ENCODE assay signal across 1 cellular context in the genomic region with DNA sequence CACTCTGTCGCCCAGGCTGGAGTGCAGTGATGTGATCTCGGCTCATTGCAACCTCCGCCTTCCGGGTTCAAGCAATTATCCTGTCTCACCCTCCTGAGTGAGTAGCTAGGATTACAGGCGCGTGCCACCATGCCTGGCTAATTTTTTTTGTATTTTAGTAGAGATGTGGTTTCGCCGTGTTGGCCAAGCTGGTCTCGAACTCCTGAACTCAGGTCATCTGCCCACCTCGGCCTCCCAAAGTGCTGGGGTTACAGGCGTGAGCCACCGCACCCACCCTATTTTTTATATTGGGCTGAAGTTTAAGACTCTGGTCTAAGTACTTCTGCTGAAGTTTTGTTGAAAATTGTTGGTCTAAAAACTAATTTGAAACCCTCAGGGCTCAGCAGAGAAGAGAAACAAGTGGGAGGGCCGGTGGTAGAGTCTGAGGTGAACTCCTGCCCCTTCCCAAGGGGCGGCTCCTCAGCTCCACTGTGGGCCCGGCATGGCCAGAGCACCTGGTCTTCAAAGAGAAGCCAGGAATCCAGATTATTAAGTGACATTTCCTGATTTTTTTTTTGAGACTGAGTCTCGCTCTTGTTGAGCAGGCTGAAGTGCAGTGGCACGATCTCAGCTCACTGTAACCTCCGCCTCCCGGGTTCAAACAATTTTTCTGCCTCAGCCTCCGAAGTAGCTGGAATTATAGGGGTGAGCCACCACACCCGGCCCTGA.
TF ChIP-seq lines count a peak whose summit lies in the region.

No MANE protein-coding gene starts in this region.

TF ChIP-seq in GM23338, 12 proteins besides CTCF, POLR2A, EP300 and RAD21:
- TF ChIP-seq ZNF462 (CRISPR knock-in tag; IDR thresholded peaks at IDR 0.05), result no peak
- TF ChIP-seq EZH2phosphoT487 (IDR thresholded peaks at IDR 0.05; ENCODE audit: unreplicated experiment), result no peak
- no peak for TF ChIP-seq EZH2 (IDR thresholded peaks at IDR 0.05; ENCODE audit: low read depth, unreplicated experiment)
- TF ChIP-seq CREB1 (CRISPR knock-in tag; IDR thresholded peaks at IDR 0.05; ENCODE audit: low read depth), result no peak
- no peak for TF ChIP-seq ZNF114 (CRISPR knock-in tag; IDR thresholded peaks at IDR 0.05)
- no peak for TF ChIP-seq ZNF331 (CRISPR knock-in tag; IDR thresholded peaks at IDR 0.05; ENCODE audit: low read depth)
- TF ChIP-seq JUNB (IDR thresholded peaks at IDR 0.05; ENCODE audit: unreplicated experiment), result no peak
- TF ChIP-seq NANOG (IDR thresholded peaks at IDR 0.05; ENCODE audit: borderline replicate concordance), result no peak
- TF ChIP-seq, protein P1, sequence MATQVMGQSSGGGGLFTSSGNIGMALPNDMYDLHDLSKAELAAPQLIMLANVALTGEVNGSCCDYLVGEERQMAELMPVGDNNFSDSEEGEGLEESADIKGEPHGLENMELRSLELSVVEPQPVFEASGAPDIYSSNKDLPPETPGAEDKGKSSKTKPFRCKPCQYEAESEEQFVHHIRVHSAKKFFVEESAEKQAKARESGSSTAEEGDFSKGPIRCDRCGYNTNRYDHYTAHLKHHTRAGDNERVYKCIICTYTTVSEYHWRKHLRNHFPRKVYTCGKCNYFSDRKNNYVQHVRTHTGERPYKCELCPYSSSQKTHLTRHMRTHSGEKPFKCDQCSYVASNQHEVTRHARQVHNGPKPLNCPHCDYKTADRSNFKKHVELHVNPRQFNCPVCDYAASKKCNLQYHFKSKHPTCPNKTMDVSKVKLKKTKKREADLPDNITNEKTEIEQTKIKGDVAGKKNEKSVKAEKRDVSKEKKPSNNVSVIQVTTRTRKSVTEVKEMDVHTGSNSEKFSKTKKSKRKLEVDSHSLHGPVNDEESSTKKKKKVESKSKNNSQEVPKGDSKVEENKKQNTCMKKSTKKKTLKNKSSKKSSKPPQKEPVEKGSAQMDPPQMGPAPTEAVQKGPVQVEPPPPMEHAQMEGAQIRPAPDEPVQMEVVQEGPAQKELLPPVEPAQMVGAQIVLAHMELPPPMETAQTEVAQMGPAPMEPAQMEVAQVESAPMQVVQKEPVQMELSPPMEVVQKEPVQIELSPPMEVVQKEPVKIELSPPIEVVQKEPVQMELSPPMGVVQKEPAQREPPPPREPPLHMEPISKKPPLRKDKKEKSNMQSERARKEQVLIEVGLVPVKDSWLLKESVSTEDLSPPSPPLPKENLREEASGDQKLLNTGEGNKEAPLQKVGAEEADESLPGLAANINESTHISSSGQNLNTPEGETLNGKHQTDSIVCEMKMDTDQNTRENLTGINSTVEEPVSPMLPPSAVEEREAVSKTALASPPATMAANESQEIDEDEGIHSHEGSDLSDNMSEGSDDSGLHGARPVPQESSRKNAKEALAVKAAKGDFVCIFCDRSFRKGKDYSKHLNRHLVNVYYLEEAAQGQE (IDR thresholded peaks at IDR 0.05; ENCODE audit: unreplicated experiment), result no peak
- TF ChIP-seq, protein P2, sequence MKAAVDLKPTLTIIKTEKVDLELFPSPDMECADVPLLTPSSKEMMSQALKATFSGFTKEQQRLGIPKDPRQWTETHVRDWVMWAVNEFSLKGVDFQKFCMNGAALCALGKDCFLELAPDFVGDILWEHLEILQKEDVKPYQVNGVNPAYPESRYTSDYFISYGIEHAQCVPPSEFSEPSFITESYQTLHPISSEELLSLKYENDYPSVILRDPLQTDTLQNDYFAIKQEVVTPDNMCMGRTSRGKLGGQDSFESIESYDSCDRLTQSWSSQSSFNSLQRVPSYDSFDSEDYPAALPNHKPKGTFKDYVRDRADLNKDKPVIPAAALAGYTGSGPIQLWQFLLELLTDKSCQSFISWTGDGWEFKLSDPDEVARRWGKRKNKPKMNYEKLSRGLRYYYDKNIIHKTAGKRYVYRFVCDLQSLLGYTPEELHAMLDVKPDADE (IDR thresholded peaks at IDR 0.05), result no peak
- TF ChIP-seq POLR2AphosphoS5 (IDR thresholded peaks at IDR 0.05; ENCODE audit: low read depth), result no peak
- no peak for TF ChIP-seq STAT1 (IDR thresholded peaks at IDR 0.05; ENCODE audit: unreplicated experiment)
